ENCODE assay signal across 8 cellular contexts in genomic region chr17:81735181-81736102, GRCh38. TPM values are rescaled to one million over a fixed set of nuclear protein-coding genes. Genes with fewer than 3 reads are reported as not detected.
DNase-seq lines count a peak whose midpoint lies in the region; ATAC-seq and TF ChIP-seq lines count a peak whose summit lies in the region.

No MANE protein-coding gene starts in this region.

- H3K9ac ChIP-seq in colonic mucosa (ENCODE audit: low read depth in 2 of 2, low read length in 2 of 2): peak overlapping the region; percentile 52 to 55

- no peak overlapping the region for H3K27ac Mint-ChIP-seq in osteocyte (ENCODE audit: unreplicated experiment)

- H3K4me1 Mint-ChIP-seq in osteocyte (ENCODE audit: unreplicated experiment): peaks cover 25% of the 10 kb centered on the region

- H3K27me3 Mint-ChIP-seq in osteocyte (ENCODE audit: unreplicated experiment): no peaks in the 10 kb centered on the region

- H3K27ac ChIP-seq in colonic mucosa: peak overlapping the region; percentile 53

- peak overlapping the region; percentile 16 for H3K4me3 ChIP-seq in colonic mucosa

- TF ChIP-seq CTCF in colonic mucosa (IDR thresholded peaks at IDR 0.05): no peak
- no peak for TF ChIP-seq CTCF in osteocyte (IDR thresholded peaks at IDR 0.05)

- intact Hi-C loops in colonic mucosa (cut with DNase I): no loop called here

- H3K36me3 Mint-ChIP-seq in osteocyte (ENCODE audit: unreplicated experiment): no peaks in the 10 kb centered on the region

- no peak overlapping the region for H3K4me3 Mint-ChIP-seq in osteocyte (ENCODE audit: unreplicated experiment)

- ATAC-seq in GM21526 (IDR thresholded peaks at IDR 0.05; ENCODE audit: low FRiP score, unreplicated experiment): no peak

- no peaks in the 10 kb centered on the region for H3K36me3 ChIP-seq in colonic mucosa

- no peaks in the 10 kb centered on the region for H3K9me3 Mint-ChIP-seq in osteocyte (ENCODE audit: unreplicated experiment)

- H3K27me3 ChIP-seq in colonic mucosa: peaks cover 1% of the 10 kb centered on the region

- no peaks in the 10 kb centered on the region for H3K9me3 ChIP-seq in colonic mucosa

- peaks cover 23% of the 10 kb centered on the region for H3K4me1 ChIP-seq in colonic mucosa

- DNase-seq in A172 (ENCODE audit: low spot score): peak; percentile 80
- peak; percentile 68 for DNase-seq in GM04503 (ENCODE audit: low read depth)
- peak; percentile 97 to 98 for DNase-seq in NOMO-1 (lab: John Stamatoyannopoulos, UW; ENCODE audit: unreplicated experiment in 2 of 2)
- peak; percentile 74 for DNase-seq in colonic mucosa
- DNase-seq in osteocyte (ENCODE audit: extremely low spot score, unreplicated experiment): peak; percentile 84
- DNase-seq in OCI-M2 (lab: John Stamatoyannopoulos, UW; ENCODE audit: unreplicated experiment): no peak
- DNase-seq in stimulated activated naive CD4-positive, alpha-beta T cell (lab: John Stamatoyannopoulos, UW): no peak

RNA-seq across cellular contexts. Expression of gene SLC25A10, which starts 23.4 kb away (rescaled TPM):
- total RNA-seq in A172 (2014; rRNA removed; shearing (Covaris generic)): 81.5 and 101 TPM in 2 replicates
- total RNA-seq in colonic mucosa (100 to 1,000 TPM in 1 of 2 donors, 10 to 100 TPM in 1; 46.0 to 110 TPM), osteocyte (8.0 and 9.5 TPM in 2 replicates)

RNA-seq across cellular contexts. Expression of gene MRPL12, which starts 32.3 kb away (rescaled TPM):
- 32.3 and 37.0 TPM in 2 replicates for total RNA-seq in A172 (2014; rRNA removed; shearing (Covaris generic))
- 100 to 1,000 TPM; 106 to 225 TPM for total RNA-seq in colonic mucosa
- 47.9 and 51.1 TPM in 2 replicates for total RNA-seq in osteocyte

RNA-seq across cellular contexts. Expression of gene HGS, which starts 51.6 kb away (rescaled TPM):
- total RNA-seq in A172 (2014; rRNA removed; shearing (Covaris generic)): 144 and 199 TPM in 2 replicates
- total RNA-seq in colonic mucosa: 100 to 1,000 TPM in 1 of 2 donors, 10 to 100 TPM in 1; 75.2 to 131 TPM
- total RNA-seq in osteocyte: 111 and 117 TPM in 2 replicates

RNA-seq across cellular contexts. Expression of gene ARL16, which starts 51.8 kb away (rescaled TPM):
- total RNA-seq in A172 (2014; rRNA removed; shearing (Covaris generic)): 41.0 and 45.6 TPM in 2 replicates
- 10 to 100 TPM; 24.6 to 25.0 TPM for total RNA-seq in colonic mucosa
- 41.7 and 46.3 TPM in 2 replicates for total RNA-seq in osteocyte

Comparison
In these comparisons a context has a peak if more than half of its experiments do, and no peak if none do; other contexts are left out.
1. DNase-seq: peak in A172 (single experiment), GM04503 (single experiment), NOMO-1 (2 of 2), colonic mucosa (single experiment) and osteocyte (single experiment); none in OCI-M2 (single experiment) and stimulated activated naive CD4-positive, alpha-beta T cell (0 of 6).